In the genomic region with DNA sequence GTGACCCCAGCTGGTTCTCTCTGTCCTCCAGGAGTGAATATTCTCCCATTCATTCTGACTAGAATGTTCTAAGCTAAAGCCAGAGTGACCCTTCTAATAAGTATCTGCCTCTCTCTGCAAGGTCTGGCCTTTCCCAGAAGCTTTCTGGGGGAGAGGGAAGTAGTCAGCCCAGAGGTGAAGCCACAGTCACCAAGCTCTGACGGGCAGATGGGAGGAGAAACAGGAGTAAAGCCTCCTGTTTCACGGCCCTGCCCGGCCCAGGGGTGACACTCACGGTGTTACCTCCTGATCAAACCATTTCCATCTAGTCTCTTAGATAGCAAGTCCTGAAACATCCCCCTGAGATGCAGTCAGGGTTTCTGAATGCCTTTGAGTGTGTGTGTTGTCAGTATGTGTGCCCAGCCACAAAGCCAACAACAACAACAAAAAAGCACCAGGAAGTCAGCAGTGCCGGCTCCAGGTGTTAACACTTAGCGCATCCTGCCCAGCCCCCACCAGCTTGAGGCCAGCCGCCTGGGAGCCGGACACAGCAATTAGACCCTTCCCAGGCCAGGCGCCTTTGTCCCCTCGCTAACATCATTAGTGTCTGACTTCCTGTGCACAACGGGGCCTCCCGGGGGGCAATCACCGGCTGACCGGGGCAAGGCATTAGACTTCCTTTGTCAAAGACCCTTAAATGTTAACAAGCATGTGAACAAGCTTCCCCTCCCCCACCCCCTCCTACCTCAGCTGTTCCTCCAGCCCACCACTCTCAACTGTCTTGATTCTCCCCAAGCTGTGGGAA, we compare ENCODE assay signal across 12 cellular contexts. TPM values are rescaled to one million over a fixed set of nuclear protein-coding genes. Genes with fewer than 3 reads are reported as not detected.
DNase-seq lines count a peak whose midpoint lies in the region; ATAC-seq and TF ChIP-seq lines count a peak whose summit lies in the region.
"Had no signal": no experiment of that assay in that cellular context is flagged by ENCODE, and none has a peak within 500 bp of the region (broad histone marks: within the 10 kb centered on the region; RNA-seq: fewer than 3 reads in every experiment).

No MANE protein-coding gene starts in this region.

- H3K4me1 ChIP-seq in PC-3 (ENCODE audit: insufficient read depth, low read length): no peaks in the 10 kb centered on the region

- H3K9me3 ChIP-seq in PC-3 (ENCODE audit: low read length): no peaks in the 10 kb centered on the region
- H3K9me3 ChIP-seq: mucosa of descending colon had no signal

- H3K36me3 ChIP-seq in PC-3 (ENCODE audit: low read depth, low read length): no peaks in the 10 kb centered on the region

- H3K36me3 Mint-ChIP-seq in neural crest cell (ENCODE audit: low read depth): peaks cover 10% of the 10 kb centered on the region
- no peaks in the 10 kb centered on the region for H3K36me3 Mint-ChIP-seq in T-cell

- H3K27ac ChIP-seq in PC-3 (ENCODE audit: low read length): no peak overlapping the region

- CTCF ChIA-PET in PC-3 (lab: Charles Lee) (no interaction called here), T-cell (lab: Charles Lee) (no interaction called here)

- H3K9me2 ChIP-seq in PC-3 (replicated peaks; ENCODE audit: low read length): no peaks in the 10 kb centered on the region

- BruUV-seq in PC-3 (replicated peaks; lab: Mats Ljungman, UMichigan): no TSS peak

- DNase-seq in GM12865 (ENCODE audit: low read depth): peak; percentile 35
- DNase-seq in NCI-H2227 (lab: John Stamatoyannopoulos, UW; ENCODE audit: unreplicated experiment): peak; percentile 37
- DNase-seq in dermis blood vessel endothelial cell: peak; percentile 38
- peak; percentile 50 for DNase-seq in neural crest cell (ENCODE audit: low read depth, low spot score)
- DNase-seq in ACHN: no peak
- DNase-seq in GM03348 (ENCODE audit: low spot score): no peak
- no peak for DNase-seq in PC-3
- no peak for DNase-seq in T-cell
- DNase-seq: activated CD4-positive, alpha-beta T cell treated with anti-CD3 and anti-CD28 coated beads, Interleukin-2, amount 50 U/mL, for 4 hours; activated naive CD8-positive, alpha-beta T cell treated with anti-CD3 and anti-CD28 coated beads, Interleukin-2, amount 50 U/mL, for 24 hours; mucosa of descending colon; stimulated activated naive CD4-positive, alpha-beta T cell treated with Interleukin-2 at 50 U/mL for 16 hours had no signal

- H3K27ac Mint-ChIP-seq in neural crest cell (ENCODE audit: unreplicated experiment) (peak overlapping the region; percentile 98), T-cell (no peak overlapping the region)
- H3K27ac Mint-ChIP-seq: activated naive CD8-positive, alpha-beta T cell treated with anti-CD3 and anti-CD28 coated beads, Interleukin-2, amount 50 U/mL, for 24 hours had no signal

- peaks cover 69% of the 10 kb centered on the region for H3K4me1 Mint-ChIP-seq in neural crest cell
- H3K4me1 Mint-ChIP-seq in T-cell: peaks cover 0 to 9% (median 0%) of the 10 kb centered on the region in 3 donors
- H3K4me1 Mint-ChIP-seq: activated naive CD8-positive, alpha-beta T cell treated with anti-CD3 and anti-CD28 coated beads, Interleukin-2, amount 50 U/mL, for 24 hours had no signal

- H3K4me2 ChIP-seq in PC-3 (ENCODE audit: low read length): no peak overlapping the region

- H3K9ac ChIP-seq in PC-3 (ENCODE audit: low read length): no peak overlapping the region

- H3K27me3 ChIP-seq in PC-3 (ENCODE audit: low read length): no peaks in the 10 kb centered on the region

- H3K9me3 Mint-ChIP-seq in neural crest cell: no peaks in the 10 kb centered on the region
- no peaks in the 10 kb centered on the region for H3K9me3 Mint-ChIP-seq in T-cell
- H3K9me3 Mint-ChIP-seq: activated naive CD8-positive, alpha-beta T cell treated with anti-CD3 and anti-CD28 coated beads, Interleukin-2, amount 50 U/mL, for 24 hours had no signal

- no peak for ATAC-seq in PC-3
- no peak for ATAC-seq in T-cell (replicated peaks in 1 of 4)
- ATAC-seq: activated naive CD8-positive, alpha-beta T cell treated with anti-CD3 and anti-CD28 coated beads, Interleukin-2, amount 50 U/mL, for 24 hours; mucosa of descending colon had no signal

- intact Hi-C loops in PC-3 (cut with micrococcal nuclease): no loop called here

- H2AFZ ChIP-seq in PC-3 (ENCODE audit: low read length): no peak overlapping the region

- H3K4me3 Mint-ChIP-seq in neural crest cell: peak overlapping the region; percentile 82
- no peak overlapping the region for H3K4me3 Mint-ChIP-seq in T-cell
- H3K4me3 Mint-ChIP-seq: activated naive CD8-positive, alpha-beta T cell treated with anti-CD3 and anti-CD28 coated beads, Interleukin-2, amount 50 U/mL, for 24 hours had no signal

- H3K27me3 Mint-ChIP-seq in neural crest cell (ENCODE audit: low read depth): no peaks in the 10 kb centered on the region
- H3K27me3 Mint-ChIP-seq in T-cell: peaks cover 0 to 8% of the 10 kb centered on the region in 2 donors

- no peaks in the 10 kb centered on the region for H3K79me2 ChIP-seq in PC-3 (ENCODE audit: low read length)

- POLR2A ChIA-PET in PC-3 (lab: Charles Lee; ENCODE audit: unreplicated experiment) (interaction anchor here (0.5 kb wide), 1 partner anchor 356 kb away, joined by 6 read pairs; no protein-coding TSS in a partner anchor), T-cell (lab: Charles Lee) (no interaction called here)

- H3K4me3 ChIP-seq in GM12865 (ENCODE audit: low read depth, low read length): no peak overlapping the region
- no peak overlapping the region for H3K4me3 ChIP-seq in PC-3 (ENCODE audit: low read length)
- H3K4me3 ChIP-seq: mucosa of descending colon had no signal

- no peaks in the 10 kb centered on the region for H3F3A ChIP-seq in PC-3 (ENCODE audit: low read length, unreplicated experiment)

- TF ChIP-seq CTCF in GM12865 (IDR thresholded peaks at IDR 0.05; ENCODE audit: insufficient read depth, low read depth, low read length, missing control alignments) (no peak), neural crest cell (conservative IDR thresholded peaks at IDR 0.05) (no peak), PC-3 (conservative IDR thresholded peaks at IDR 0.05; ENCODE audit: low read depth, low read length) (no peak)

- H4K20me1 ChIP-seq in PC-3 (ENCODE audit: low read length): no peaks in the 10 kb centered on the region

- in situ Hi-C loops in ACHN (cut with HindIII; ENCODE audit: low pct_ligation_motif_present, low pct_unique_long_range_greater_than_20kb, low sequenced_read_pairs): no loop called here

RNA-seq across cellular contexts. Expression of a gene that starts 34.5 kb away (rescaled TPM):
- 0.51 and 0.65 TPM in 2 replicates for total RNA-seq in dermis blood vessel endothelial cell
- 51.9 and 52.1 TPM in 2 replicates for total RNA-seq in neural crest cell
- 3.1 and 3.7 TPM in 2 replicates for total RNA-seq in PC-3 (2014; rRNA removed)
- under 1 TPM in 4 of 5 donors, not detected in 1; 0.05 to 0.38 (median 0.10) TPM for total RNA-seq in T-cell

Comparison
In these comparisons a context has a peak if more than half of its experiments do, and no peak if none do; other contexts are left out.
1. DNase-seq: peak in GM12865 (single experiment), NCI-H2227 (single experiment), dermis blood vessel endothelial cell (single experiment) and neural crest cell (single experiment); none in ACHN (single experiment), GM03348 (single experiment), PC-3 (single experiment) and T-cell (0 of 34).
2. RNA of a gene that starts 34.5 kb away (total RNA-seq): 51.9 to 52.1 TPM in neural crest cell; 3.1 to 3.7 TPM in PC-3, 0.51 to 0.65 TPM in dermis blood vessel endothelial cell and 0.05 to 0.38 TPM in T-cell; every median in the first group is over 10 times any median in the second.